ENCODE assay signal across 8 cellular contexts in genomic region chr2:38376683-38377500, GRCh38. TPM values are rescaled to one million over a fixed set of nuclear protein-coding genes. Genes with fewer than 3 reads are reported as not detected.
DNase-seq lines count a peak whose midpoint lies in the region; ATAC-seq and TF ChIP-seq lines count a peak whose summit lies in the region.

Gene ATL2, minus strand, starts transcription at chr2:38377273. Its CDS starts 13 bp downstream, at chr2:38377260.

- H2AFZ ChIP-seq in mammary epithelial cell (ENCODE audit: low read depth, low read length), result peak within 1 kb of the TSS; percentile 88

- H3K4me1 ChIP-seq in mammary epithelial cell (ENCODE audit: insufficient read depth, low read length), result peaks cover 13% of the 10 kb centered on the region

- H3K27ac ChIP-seq in WERI-Rb-1 (peak within 1 kb of the TSS; percentile 97), mammary epithelial cell (ENCODE audit: insufficient read depth, low read depth, low read length) (peak within 1 kb of the TSS; percentile 95)

- intact Hi-C loops in mammary epithelial cell (cut with micrococcal nuclease), result loop anchor here (1.0 to 5.0 kb wide), 8 partner anchors 19 to 374 kb away; partner anchors contain the start of gene SRSF7

- ATAC-seq in GM18870 (IDR thresholded peaks at IDR 0.05; ENCODE audit: unreplicated experiment) (peak; percentile 78), HG03135 (IDR thresholded peaks at IDR 0.05; ENCODE audit: unreplicated experiment) (peak; percentile 91)

- H3K36me3 ChIP-seq in WERI-Rb-1, result peaks cover 21% of the 10 kb centered on the region
- H3K36me3 ChIP-seq in mammary epithelial cell (ENCODE audit: insufficient read depth, low read length), result no peaks in the 10 kb centered on the region

- BruUV-seq in mammary epithelial cell (replicated peaks; lab: Mats Ljungman, UMichigan), result no TSS peak

- no peaks in the 10 kb centered on the region for H3K9me3 ChIP-seq in WERI-Rb-1 (ENCODE audit: severe bottlenecking)
- H3K9me3 ChIP-seq in mammary epithelial cell (replicated peaks; ENCODE audit: insufficient read depth, low read length), result no peaks in the 10 kb centered on the region

- H3K27me3 ChIP-seq in WERI-Rb-1 (ENCODE audit: insufficient read depth, low read depth, severe bottlenecking) (no peaks in the 10 kb centered on the region), mammary epithelial cell (ENCODE audit: insufficient read depth, low read length) (no peaks in the 10 kb centered on the region)

- 0% methylated on average over 4 of the region's 116 CpGs for WGBS in mammary epithelial cell (ENCODE audit: low coverage, missing lambda C conversion rate)

- peak within 1 kb of the TSS; percentile 93 for H3K4me2 ChIP-seq in mammary epithelial cell (ENCODE audit: insufficient read depth, low read depth, low read length)

- TF ChIP-seq CTCF in AG04449 (IDR thresholded peaks at IDR 0.05; ENCODE audit: insufficient read depth, low read length, missing control alignments) (peak; percentile 49), WERI-Rb-1 (IDR thresholded peaks at IDR 0.05; ENCODE audit: low read depth, low read length) (peak; percentile 70), mammary epithelial cell (conservative IDR thresholded peaks at IDR 0.05 in 1 of 2, IDR thresholded peaks at IDR 0.05 in 1 of 2; ENCODE audit: extremely low read depth in 1 of 2, insufficient read depth in 1 of 2, low read depth in 1 of 2, low read length in 2 of 2) (peak in 1 of 2 donors; percentile 37)

- peak; percentile 53 for DNase-seq in AG04449 (ENCODE audit: low read depth, low spot score)
- peak; percentile 87 for DNase-seq in NCI-H2196 treated with DMSO at 0.1 percent for 48 hours (lab: John Stamatoyannopoulos, UW; ENCODE audit: unreplicated experiment)
- DNase-seq in WERI-Rb-1, result peak; percentile 99
- peak; percentile 94 for DNase-seq in mammary epithelial cell
- DNase-seq in iPS-NIHi7 (ENCODE audit: extremely low spot score), result peak; percentile 81
- peak; percentile 81 for DNase-seq in smooth muscle cell of the brain vasculature (ENCODE audit: low read depth, low spot score)

- dilution Hi-C loops in mammary epithelial cell (cut with HindIII; ENCODE audit: low sequenced_read_pairs), result loop anchor here (5.0 kb wide), 1 partner anchor 70 kb away; no protein-coding TSS in a partner anchor

- no peaks in the 10 kb centered on the region for H4K20me1 ChIP-seq in mammary epithelial cell (ENCODE audit: insufficient read depth, low read length)

- H3K4me3 ChIP-seq in AG04449 (ENCODE audit: low read depth, low read length), result peak within 1 kb of the TSS; percentile 86
- H3K4me3 ChIP-seq in WERI-Rb-1 (ENCODE audit: low read depth, low read length), result peak within 1 kb of the TSS; percentile 74
- peak within 1 kb of the TSS; percentile 85 to 96 (median 94) for H3K4me3 ChIP-seq in mammary epithelial cell (replicated peaks in 1 of 3; ENCODE audit: insufficient read depth in 1 of 3, low read depth in 2 of 3, low read length in 3 of 3)

- CTCF ChIA-PET in AG04449 (lab: Yijun Ruan, JAX), result interaction anchor here (0.7 to 3.4 kb wide), 19 partner anchors 11 to 458 kb away, joined by 3 to 35 read pairs (median 4); no protein-coding TSS in a partner anchor
- CTCF ChIA-PET in mammary epithelial cell (lab: Charles Lee; ENCODE audit: low non-redundant PET), result interaction anchor here (0.5 to 1.2 kb wide), 8 partner anchors 9 to 131 kb away, joined by 3 to 20 read pairs (median 4); no protein-coding TSS in a partner anchor

- POLR2A ChIA-PET in AG04449 (lab: Yijun Ruan, JAX), result interaction anchor here (0.6 to 2.9 kb wide), 2 partner anchors 29 to 374 kb away, joined by 3 to 19 read pairs; partner anchors contain the start of gene SRSF7

- in situ Hi-C loops in mammary epithelial cell (cut with MboI; ENCODE audit: low sequenced_read_pairs in 2 of 2), result loop anchor here in 1 of 2 donors (5.0 kb wide), 1 partner anchor 85 kb away; no protein-coding TSS in a partner anchor

- H3K79me2 ChIP-seq in mammary epithelial cell (ENCODE audit: insufficient read depth, low read length), result peaks cover 52% of the 10 kb centered on the region

- H3K9ac ChIP-seq in mammary epithelial cell (ENCODE audit: insufficient read depth, low read length), result peak within 1 kb of the TSS; percentile 96

RNA-seq across cellular contexts. Expression of gene ATL2, which starts in this region (rescaled TPM):
- total RNA-seq in mammary epithelial cell, result 10 to 100 TPM; 72.9 to 89.9 TPM
- polyA plus RNA-seq in mammary epithelial cell, result 42.8 TPM
- 23.7 TPM for polyA minus RNA-seq in mammary epithelial cell

Comparison
In these comparisons a context has a peak if more than half of its experiments do, and no peak if none do; other contexts are left out.
1. Peak in every context shown above with its lines: DNase-seq, ATAC-seq, H3K4me3 ChIP-seq and H3K27ac ChIP-seq.